In genomic region chr19:16495982-16496612, GRCh38 we compare ENCODE assay signal across 1 cellular context.
TF ChIP-seq lines count a peak whose summit lies in the region.

C19orf44 (plus strand) TSS chr19:16496394; CDS start chr19:16500793, 4,399 bp downstream.
CALR3 (minus strand) TSS chr19:16496167; CDS start chr19:16496129, 38 bp downstream.

TF ChIP-seq in K562, 482 proteins besides CTCF, POLR2A, EP300 and RAD21 (continued from another document and continues in another):
- TF ChIP-seq RBM14 (IDR thresholded peaks at IDR 0.05; ENCODE audit: borderline replicate concordance, insufficient read depth, low read depth, low read length) (no peak), ZNF274 (IDR thresholded peaks at IDR 0.05; ENCODE audit: borderline replicate concordance, low read depth, low read length) (no peak), STAT6 (CRISPR knock-in tag; IDR thresholded peaks at IDR 0.05) (no peak), GTF2F1 (IDR thresholded peaks at IDR 0.05; ENCODE audit: low read depth, low read length) (no peak), ETS1 (conservative IDR thresholded peaks at IDR 0.05; ENCODE audit: control insufficient read depth, low read depth, low read length) (peak; percentile 100), PHF8 (IDR thresholded peaks at IDR 0.05; ENCODE audit: borderline replicate concordance, low read length) (peak; percentile 82; the same call in 1 of the 2 replicates), CBX3 (IDR thresholded peaks at IDR 0.05; ENCODE audit: borderline replicate concordance in 1 of 2, low read length in 2 of 2) (no peak; a peak in 1 of 3 replicates), BACH1 (tag; IDR thresholded peaks at IDR 0.05) (peak; percentile 86; the same call in 1 of the 2 replicates), ZNF3 (CRISPR knock-in tag; IDR thresholded peaks at IDR 0.05) (no peak), FOXP1 (CRISPR knock-in tag; IDR thresholded peaks at IDR 0.05) (no peak), ZSCAN32 (CRISPR knock-in tag; IDR thresholded peaks at IDR 0.05) (no peak), KDM2B (CRISPR knock-in tag; IDR thresholded peaks at IDR 0.05) (no peak), MAZ (CRISPR knock-in tag; conservative IDR thresholded peaks at IDR 0.05 in 1 of 2, IDR thresholded peaks at IDR 0.05 in 1 of 2) (peak; percentile 48 to 89; a peak in 3 of 4 replicates), POLR2B (IDR thresholded peaks at IDR 0.05; ENCODE audit: low read depth, partially characterized antibody) (no peak), HDAC1 (IDR thresholded peaks at IDR 0.05) (peak in 1 of 2 experiments; percentile 94; a peak in 2 of 4 replicates), FOXJ2 (tag; IDR thresholded peaks at IDR 0.05) (peak; percentile 88; the same call in 1 of the 2 replicates), MEF2A (IDR thresholded peaks at IDR 0.05; ENCODE audit: control insufficient read depth, low read depth, low read length) (no peak), LCOR (CRISPR knock-in tag; IDR thresholded peaks at IDR 0.05) (peak; percentile 62; the same call in 1 of the 2 replicates), DLX4 (CRISPR knock-in tag; IDR thresholded peaks at IDR 0.05) (no peak), STAT5B (CRISPR knock-in tag; IDR thresholded peaks at IDR 0.05) (no peak), ZC3H8 (IDR thresholded peaks at IDR 0.05) (no peak), FOXK2 (conservative IDR thresholded peaks at IDR 0.05 in 1 of 2, IDR thresholded peaks at IDR 0.05 in 1 of 2; ENCODE audit: low read depth in 2 of 2) (peak in 1 of 2 experiments; percentile 68; a peak in 3 of 4 replicates), CREB1 (IDR thresholded peaks at IDR 0.05) (peak; percentile 83), CREB1 (CRISPR knock-in tag; IDR thresholded peaks at IDR 0.05) (peak; percentile 86), E2F3 (CRISPR knock-in tag; IDR thresholded peaks at IDR 0.05) (no peak), POLR2AphosphoS2 (IDR thresholded peaks at IDR 0.05; ENCODE audit: low read length) (no peak), ZFP30 (CRISPR knock-in tag; IDR thresholded peaks at IDR 0.05; ENCODE audit: borderline replicate concordance) (no peak), ZNF408 (CRISPR knock-in tag; IDR thresholded peaks at IDR 0.05; ENCODE audit: low read depth) (no peak), TSHZ1 (CRISPR knock-in tag; IDR thresholded peaks at IDR 0.05) (no peak), HDGF (IDR thresholded peaks at IDR 0.05) (no peak), BDP1 (IDR thresholded peaks at IDR 0.05; ENCODE audit: insufficient read depth, insufficient read length) (no peak), FUS (optimal IDR thresholded peaks at IDR 0.05; ENCODE audit: low read depth, low read length) (no peak), NR2C1 (IDR thresholded peaks at IDR 0.05) (peak; percentile 95), NR2C1 (tag; IDR thresholded peaks at IDR 0.05) (peak; percentile 97), CHD1 (IDR thresholded peaks at IDR 0.05; ENCODE audit: low read length) (no peak), CBFB (CRISPR knock-in tag; IDR thresholded peaks at IDR 0.05) (peak; percentile 17; the same call in 1 of the 2 replicates), ZNF668 (CRISPR knock-in tag; IDR thresholded peaks at IDR 0.05) (no peak), SMAD2 (IDR thresholded peaks at IDR 0.05; ENCODE audit: low read depth, low read length) (no peak), ZBTB9 (CRISPR knock-in tag; IDR thresholded peaks at IDR 0.05) (peak; percentile 92), RCOR1 (IDR thresholded peaks at IDR 0.05; ENCODE audit: borderline replicate concordance in 1 of 2, low read depth in 2 of 2, low read length in 2 of 2) (no peak; a peak in 1 of 4 replicates), NFXL1 (CRISPR knock-in tag; IDR thresholded peaks at IDR 0.05) (no peak), ID3 (CRISPR knock-in tag; IDR thresholded peaks at IDR 0.05) (no peak), ID3 (tag; IDR thresholded peaks at IDR 0.05) (peak; percentile 79), KLF16 (IDR thresholded peaks at IDR 0.05) (no peak), ZNF584 (CRISPR knock-in tag; IDR thresholded peaks at IDR 0.05; ENCODE audit: low read depth) (peak; percentile 77; the same call in 1 of the 2 replicates), MTA3 (IDR thresholded peaks at IDR 0.05; ENCODE audit: borderline replicate concordance) (peak; percentile 66; the same call in 1 of the 2 replicates), PML (IDR thresholded peaks at IDR 0.05; ENCODE audit: low read length) (peak; percentile 45; the same call in 1 of the 2 replicates), USF2 (CRISPR knock-in tag; IDR thresholded peaks at IDR 0.05) (no peak), IRF9 (tag; IDR thresholded peaks at IDR 0.05) (no peak), SUPT5H (IDR thresholded peaks at IDR 0.05) (peak; percentile 79), HDAC2 (IDR thresholded peaks at IDR 0.05) (no peak), EZH2 (IDR thresholded peaks at IDR 0.05; ENCODE audit: borderline replicate concordance, low read depth, low read length) (no peak), EP400 (IDR thresholded peaks at IDR 0.05) (peak; percentile 67), PRPF4 (IDR thresholded peaks at IDR 0.05; ENCODE audit: insufficient read depth, low read depth, low read length, poor library complexity, severe bottlenecking) (no peak), ZNF316 (IDR thresholded peaks at IDR 0.05) (no peak), NCOA1 (IDR thresholded peaks at IDR 0.05; ENCODE audit: low read depth) (no peak), TEAD2 (tag; IDR thresholded peaks at IDR 0.05) (no peak), HES1 (IDR thresholded peaks at IDR 0.05; ENCODE audit: low read depth) (no peak), IFI16 (CRISPR knock-in tag; IDR thresholded peaks at IDR 0.05) (no peak), U2AF1 (optimal IDR thresholded peaks at IDR 0.05; ENCODE audit: low read depth, low read length) (no peak), MBD1 (CRISPR knock-in tag; IDR thresholded peaks at IDR 0.05) (no peak), E2F1 (CRISPR knock-in tag; IDR thresholded peaks at IDR 0.05) (0 out of 2 replicates have a peak, but pooled peaks have one; percentile 54)
